In the genomic region with DNA sequence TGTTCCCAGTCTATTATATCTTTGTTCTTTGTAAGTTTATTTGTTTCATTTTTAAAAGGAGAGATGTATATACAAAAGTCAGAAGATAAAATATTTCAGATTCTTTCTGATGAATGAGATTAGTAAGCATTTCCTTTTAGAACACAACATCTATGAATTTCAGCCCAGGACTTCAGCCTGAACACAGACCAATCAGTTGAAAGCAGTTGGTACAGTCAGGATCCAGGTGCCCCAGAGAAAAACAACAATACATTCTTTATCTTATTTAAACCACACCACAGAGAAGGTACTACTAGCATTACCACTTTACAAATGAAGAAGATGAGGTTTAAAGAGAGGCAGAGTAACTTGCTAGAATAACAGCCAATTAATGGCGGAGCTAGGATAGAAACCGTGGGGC, we compare ENCODE assay signal across 27 cellular contexts.
DNase-seq lines count a peak whose midpoint lies in the region; ATAC-seq and TF ChIP-seq lines count a peak whose summit lies in the region.
"Had no signal": no experiment of that assay in that cellular context is flagged by ENCODE, and none has a peak within 500 bp of the region (broad histone marks: within the 10 kb centered on the region; RNA-seq: fewer than 3 reads in every experiment).

No MANE protein-coding gene starts in this region.

- H3K27me3 ChIP-seq in GM23248 (replicated peaks; ENCODE audit: insufficient read depth) (no peaks in the 10 kb centered on the region), left lung (no peaks in the 10 kb centered on the region)
- H3K27me3 ChIP-seq: ascending aorta, cardiac muscle cell, esophagus squamous epithelium, SJCRH30 had no signal

- peak overlapping the region; percentile 10; the same call in 1 of the 2 replicates for H2AFZ ChIP-seq in GM23248

- H3K4me1 Mint-ChIP-seq in activated CD8-positive, alpha-beta T cell treated with anti-CD3 and anti-CD28 coated beads for 36 hours (ENCODE audit: low read depth), result peaks cover 19% of the 10 kb centered on the region
- H3K4me1 Mint-ChIP-seq in activated CD8-positive, alpha-beta T cell treated with anti-CD3 and anti-CD28 coated beads, Interleukin-2, amount 10 ng/mL, durations not matched to agents 7 days and 5 days (ENCODE audit: low read depth), result peaks cover 7% of the 10 kb centered on the region
- peaks cover 7% of the 10 kb centered on the region for H3K4me1 Mint-ChIP-seq in activated T-helper 17 cell treated with anti-CD3 and anti-CD28 coated beads, Interleukin-2, amount 50 U/mL, for 72 hours

- 88 to 96% methylated on average over 2 of the region's 2 CpGs for WGBS in GM23248 (ENCODE audit: low coverage in 1 of 2, low lambda C conversion rate in 2 of 2, missing lambda C conversion rate in 2 of 2), 2 experiments

- intact Hi-C loops in activated CD8-positive, alpha-beta T cell treated with anti-CD3 and anti-CD28 coated beads for 36 hours (cut with micrococcal nuclease), result no loop called here
- intact Hi-C loops in left lung (cut with DNase I), result no loop called here

- H3K9me3 Mint-ChIP-seq in activated CD8-positive, alpha-beta T cell treated with anti-CD3 and anti-CD28 coated beads for 36 hours, result no peaks in the 10 kb centered on the region
- H3K9me3 Mint-ChIP-seq in activated CD8-positive, alpha-beta T cell treated with anti-CD3 and anti-CD28 coated beads, Interleukin-2, amount 10 ng/mL, durations not matched to agents 7 days and 5 days (ENCODE audit: insufficient read depth), result peaks cover 4% of the 10 kb centered on the region
- H3K9me3 Mint-ChIP-seq in activated T-helper 17 cell treated with anti-CD3 and anti-CD28 coated beads, Interleukin-2, amount 50 U/mL, for 72 hours, result no peaks in the 10 kb centered on the region
- H3K9me3 Mint-ChIP-seq: CD8-positive, alpha-beta T cell; natural killer cell had no signal

- H3K4me2 ChIP-seq in GM23248 (ENCODE audit: unreplicated experiment), result no peak overlapping the region

- H3K36me3 ChIP-seq in GM23248 (ENCODE audit: low read depth) (no peaks in the 10 kb centered on the region), left lung (no peaks in the 10 kb centered on the region)
- H3K36me3 ChIP-seq: ascending aorta, cardiac muscle cell, esophagus squamous epithelium, left ventricle myocardium inferior, SJCRH30 had no signal

- no peaks in the 10 kb centered on the region for H3F3A ChIP-seq in GM23248 (ENCODE audit: insufficient read depth)

- no peaks in the 10 kb centered on the region for H3K36me3 Mint-ChIP-seq in activated CD8-positive, alpha-beta T cell treated with anti-CD3 and anti-CD28 coated beads for 36 hours (ENCODE audit: low read depth)
- H3K36me3 Mint-ChIP-seq in activated CD8-positive, alpha-beta T cell treated with anti-CD3 and anti-CD28 coated beads, Interleukin-2, amount 10 ng/mL, durations not matched to agents 7 days and 5 days (ENCODE audit: low read depth), result peaks cover 3% of the 10 kb centered on the region
- H3K36me3 Mint-ChIP-seq in activated T-helper 17 cell treated with anti-CD3 and anti-CD28 coated beads, Interleukin-2, amount 50 U/mL, for 72 hours (ENCODE audit: low read depth), result no peaks in the 10 kb centered on the region
- H3K36me3 Mint-ChIP-seq: activated naive CD4-positive, alpha-beta T cell treated with anti-CD3 and anti-CD28 coated beads, Interleukin-2, amount 10 ng/mL, durations not matched to agents 7 days and 5 days; CD8-positive, alpha-beta T cell; natural killer cell had no signal

- no peaks in the 10 kb centered on the region for H3K79me2 ChIP-seq in GM23248 (ENCODE audit: insufficient read depth)

- H3K9me3 ChIP-seq in GM23248 (ENCODE audit: low read depth) (no peaks in the 10 kb centered on the region), left lung (no peaks in the 10 kb centered on the region)
- H3K9me3 ChIP-seq: ascending aorta, esophagus squamous epithelium, left ventricle myocardium inferior, SJCRH30 had no signal

- POLR2A ChIA-PET in activated CD8-positive, alpha-beta T cell treated with anti-CD3 and anti-CD28 coated beads for 36 hours (lab: Charles Lee), result interaction anchor here (1.2 kb wide), 1 partner anchor 11 kb away, joined by 4 read pairs; no protein-coding TSS in a partner anchor
- POLR2A ChIA-PET in activated CD8-positive, alpha-beta T cell treated with anti-CD3 and anti-CD28 coated beads, Interleukin-2, amount 10 ng/mL, durations not matched to agents 7 days and 5 days (lab: Charles Lee), result no interaction called here

- no peak overlapping the region for H3K9ac ChIP-seq in GM23248

- H3K4me3 ChIP-seq in GM23248, result no peak overlapping the region
- no peak overlapping the region for H3K4me3 ChIP-seq in left lung
- H3K4me3 ChIP-seq: ascending aorta, cardiac muscle cell, esophagus squamous epithelium, left ventricle myocardium inferior, SJCRH30 had no signal

- ATAC-seq in activated CD8-positive, alpha-beta T cell treated with anti-CD3 and anti-CD28 coated beads for 36 hours, result no peak
- no peak for ATAC-seq in activated CD8-positive, alpha-beta T cell treated with anti-CD3 and anti-CD28 coated beads, Interleukin-2, amount 10 ng/mL, durations not matched to agents 7 days and 5 days
- no peak for ATAC-seq in activated T-helper 17 cell treated with anti-CD3 and anti-CD28 coated beads, Interleukin-2, amount 50 U/mL, for 72 hours (replicated peaks)
- ATAC-seq in left lung, result no peak
- ATAC-seq: CD8-positive, alpha-beta T cell; natural killer cell had no signal

- H3K9me2 ChIP-seq in GM23248 (ENCODE audit: insufficient read depth), result no peaks in the 10 kb centered on the region

- H3K4me3 Mint-ChIP-seq in activated CD8-positive, alpha-beta T cell treated with anti-CD3 and anti-CD28 coated beads for 36 hours, result no peak overlapping the region
- no peak overlapping the region for H3K4me3 Mint-ChIP-seq in activated CD8-positive, alpha-beta T cell treated with anti-CD3 and anti-CD28 coated beads, Interleukin-2, amount 10 ng/mL, durations not matched to agents 7 days and 5 days
- H3K4me3 Mint-ChIP-seq in activated T-helper 17 cell treated with anti-CD3 and anti-CD28 coated beads, Interleukin-2, amount 50 U/mL, for 72 hours, result peak overlapping the region; percentile 19
- H3K4me3 Mint-ChIP-seq: activated naive CD4-positive, alpha-beta T cell treated with anti-CD3 and anti-CD28 coated beads, Interleukin-2, amount 10 ng/mL, durations not matched to agents 7 days and 5 days; natural killer cell had no signal

- H3K27ac Mint-ChIP-seq in activated CD8-positive, alpha-beta T cell treated with anti-CD3 and anti-CD28 coated beads for 36 hours, result peak overlapping the region; percentile 48
- H3K27ac Mint-ChIP-seq in activated CD8-positive, alpha-beta T cell treated with anti-CD3 and anti-CD28 coated beads, Interleukin-2, amount 10 ng/mL, durations not matched to agents 7 days and 5 days, result no peak overlapping the region
- peak overlapping the region; percentile 52 for H3K27ac Mint-ChIP-seq in activated T-helper 17 cell treated with anti-CD3 and anti-CD28 coated beads, Interleukin-2, amount 50 U/mL, for 72 hours
- H3K27ac Mint-ChIP-seq: activated naive CD4-positive, alpha-beta T cell treated with anti-CD3 and anti-CD28 coated beads, Interleukin-2, amount 10 ng/mL, durations not matched to agents 7 days and 5 days; natural killer cell had no signal

- in situ Hi-C loops in GM23248 (cut with MboI), result no loop called here

- H3K4me1 ChIP-seq in GM23248 (ENCODE audit: insufficient read depth) (peaks cover 6% of the 10 kb centered on the region; the same call in 1 of the 2 replicates), left lung (no peaks in the 10 kb centered on the region)
- H3K4me1 ChIP-seq: ascending aorta, esophagus squamous epithelium, left ventricle myocardium inferior, SJCRH30 had no signal

- TF ChIP-seq CTCF in activated CD8-positive, alpha-beta T cell treated with anti-CD3 and anti-CD28 coated beads for 36 hours (IDR thresholded peaks at IDR 0.05), result no peak
- no peak for TF ChIP-seq CTCF in left lung (IDR thresholded peaks at IDR 0.05)
- TF ChIP-seq CTCF in GM20000 (IDR thresholded peaks at IDR 0.05; ENCODE audit: extremely low read depth, missing control alignments), result no peak

- no peaks in the 10 kb centered on the region for H3K27me3 Mint-ChIP-seq in activated CD8-positive, alpha-beta T cell treated with anti-CD3 and anti-CD28 coated beads for 36 hours
- H3K27me3 Mint-ChIP-seq in activated CD8-positive, alpha-beta T cell treated with anti-CD3 and anti-CD28 coated beads, Interleukin-2, amount 10 ng/mL, durations not matched to agents 7 days and 5 days (ENCODE audit: low read depth), result no peaks in the 10 kb centered on the region
- no peaks in the 10 kb centered on the region for H3K27me3 Mint-ChIP-seq in activated T-helper 17 cell treated with anti-CD3 and anti-CD28 coated beads, Interleukin-2, amount 50 U/mL, for 72 hours
- H3K27me3 Mint-ChIP-seq: activated naive CD4-positive, alpha-beta T cell treated with anti-CD3 and anti-CD28 coated beads, Interleukin-2, amount 10 ng/mL, durations not matched to agents 7 days and 5 days had no signal

- CTCF ChIA-PET in activated CD8-positive, alpha-beta T cell treated with anti-CD3 and anti-CD28 coated beads for 36 hours (lab: Charles Lee), result interaction anchor here (1.8 kb wide), 1 partner anchor 17 kb away, joined by 5 read pairs; no protein-coding TSS in a partner anchor
- CTCF ChIA-PET in activated CD8-positive, alpha-beta T cell treated with anti-CD3 and anti-CD28 coated beads, Interleukin-2, amount 10 ng/mL, durations not matched to agents 7 days and 5 days (lab: Charles Lee), result interaction anchor here (0.8 to 0.9 kb wide), 2 partner anchors 18 to 148 kb away, joined by 3 read pairs; no protein-coding TSS in a partner anchor

- H3K27ac ChIP-seq in GM23248, result no peak overlapping the region
- H3K27ac ChIP-seq in left lung, result no peak overlapping the region
- H3K27ac ChIP-seq: ascending aorta, cardiac muscle cell, esophagus squamous epithelium, left ventricle myocardium inferior, SJCRH30 had no signal

- H4K20me1 ChIP-seq in GM23248 (ENCODE audit: insufficient read depth), result no peaks in the 10 kb centered on the region

- no peak for DNase-seq in activated CD8-positive, alpha-beta T cell treated with anti-CD3 and anti-CD28 coated beads for 36 hours
- no peak for DNase-seq in activated CD8-positive, alpha-beta T cell treated with anti-CD3 and anti-CD28 coated beads, Interleukin-2, amount 10 ng/mL, durations not matched to agents 7 days and 5 days
- DNase-seq in GM23248 (no peak), iris pigment epithelial cell (ENCODE audit: low read depth) (peak; percentile 59), Ammon's horn (ENCODE audit: low spot score) (no peak), left lung (no peak), GM20000 (ENCODE audit: low spot score) (no peak)
- DNase-seq: activated naive CD4-positive, alpha-beta T cell treated with anti-CD3 and anti-CD28 coated beads, Interleukin-2, amount 10 ng/mL, durations not matched to agents 7 days and 5 days; activated T-cell treated with anti-CD3 and anti-CD28 coated beads for 4 hours; AML-193; CD8-positive, alpha-beta T cell; cortex of kidney; esophagus squamous epithelium; left ventricle myocardium inferior; MM.1S; natural killer cell; NCI-H1417; NCI-H2081 treated with DMSO at 0.1 percent for 48 hours; NCI-H748 treated with DMSO at 0.1 percent for 48 hours; occipital lobe; SJCRH30; stimulated activated CD4-positive, alpha-beta T cell treated with anti-CD3 and anti-CD28 coated beads, Interleukin-15, amount 100 ng/mL, for 24 hours; stimulated activated naive CD4-positive, alpha-beta T cell treated with Interleukin-2 at 50 U/mL for 16 hours; T-helper 1 cell had no signal
